ENCODE assay signal across 7 cellular contexts in genomic region chr19:42280761-42281174, GRCh38. TPM values are rescaled to one million over a fixed set of nuclear protein-coding genes. Genes with fewer than 3 reads are reported as not detected.
DNase-seq lines count a peak whose midpoint lies in the region; ATAC-seq and TF ChIP-seq lines count a peak whose summit lies in the region.
"Had no signal": no experiment of that assay in that cellular context is flagged by ENCODE, and none has a peak within 500 bp of the region (broad histone marks: within the 10 kb centered on the region; RNA-seq: fewer than 3 reads in every experiment).

No MANE protein-coding gene starts in this region.

- no peak for ATAC-seq in GM19324 (IDR thresholded peaks at IDR 0.05; ENCODE audit: low FRiP score, unreplicated experiment)
- ATAC-seq in HG03521 (IDR thresholded peaks at IDR 0.05; ENCODE audit: unreplicated experiment) = no peak

- H3K27me3 ChIP-seq in adipocyte (replicated peaks; ENCODE audit: control insufficient read depth, insufficient read depth, low read length) = no peaks in the 10 kb centered on the region

- H3K27ac Mint-ChIP-seq in HFFc6 = peak overlapping the region; percentile 91; the same call in 1 of the 2 replicates

- peaks cover 9% of the 10 kb centered on the region for H3K27me3 Mint-ChIP-seq in HFFc6 (ENCODE audit: insufficient read depth)

- peak overlapping the region; percentile 88 for H3K9ac ChIP-seq in adipocyte (ENCODE audit: low read length)

- no peaks in the 10 kb centered on the region for H3K9me3 Mint-ChIP-seq in HFFc6
- H3K9me3 Mint-ChIP-seq: brain had no signal

- DNase-seq in HFFc6 (no peak), adipocyte (ENCODE audit: low read depth) (peak; percentile 77), midbrain (lab: John Stamatoyannopoulos, UW) (peak; percentile 72), mesenteric fat pad (ENCODE audit: low spot score) (no peak)

- H3K36me3 Mint-ChIP-seq in HFFc6 (ENCODE audit: low read depth) = peaks cover 12% of the 10 kb centered on the region; the same call in 1 of the 2 replicates

- H3K4me3 ChIP-seq in adipocyte (ENCODE audit: low read length) = peak overlapping the region; percentile 88

- TF ChIP-seq CTCF in HFFc6 (IDR thresholded peaks at IDR 0.05) = no peak

- no peaks in the 10 kb centered on the region for H3K36me3 ChIP-seq in adipocyte (ENCODE audit: control insufficient read depth, insufficient read depth, low read length, severe bottlenecking)

- H3K4me1 ChIP-seq in adipocyte (ENCODE audit: control insufficient read depth, insufficient read depth, low read length) = peaks cover 65% of the 10 kb centered on the region

- H3K4me1 Mint-ChIP-seq in HFFc6 (ENCODE audit: low read depth) = peaks cover 53% of the 10 kb centered on the region

- peak overlapping the region; percentile 78 for H3K4me3 Mint-ChIP-seq in HFFc6

- no peaks in the 10 kb centered on the region for H3K9me3 ChIP-seq in adipocyte (ENCODE audit: control insufficient read depth, low read length)

RNA-seq across cellular contexts. Expression of gene CIC, which starts 11.7 kb away (rescaled TPM):
- 10 to 100 TPM; 67.6 to 75.4 (median 73.7) TPM for total RNA-seq in HFFc6 (2021; fragmentation: NEBNext Ultra II Directional; extraction: Animal tissue kit (Norgen Biotek cat#: 25700))
- 57.9 TPM for total RNA-seq in mesenteric fat pad

RNA-seq across cellular contexts. Expression of gene PRR19, which starts 21.2 kb away (rescaled TPM):
- 1 to 10 TPM in 1 of 6 experiments, under 1 TPM in 5; 0.67 to 2.0 (median 0.86) TPM for total RNA-seq in HFFc6 (2021; fragmentation: NEBNext Ultra II Directional; extraction: Animal tissue kit (Norgen Biotek cat#: 25700))
- total RNA-seq in mesenteric fat pad = not detected

RNA-seq across cellular contexts. Expression of gene PAFAH1B3, which starts 21.7 kb away (rescaled TPM):
- 10 to 100 TPM; 32.3 to 43.5 (median 40.7) TPM for total RNA-seq in HFFc6 (2021; fragmentation: NEBNext Ultra II Directional; extraction: Animal tissue kit (Norgen Biotek cat#: 25700))
- 5.2 TPM for total RNA-seq in mesenteric fat pad

RNA-seq across cellular contexts. Expression of gene ERF, which starts 25.8 kb away (rescaled TPM):
- 10 to 100 TPM; 74.7 to 87.8 (median 78.8) TPM for total RNA-seq in HFFc6 (2021; fragmentation: NEBNext Ultra II Directional; extraction: Animal tissue kit (Norgen Biotek cat#: 25700))
- total RNA-seq in mesenteric fat pad = 55.5 TPM

RNA-seq across cellular contexts. Expression of gene TMEM145, which starts 32.3 kb away (rescaled TPM):
- under 1 TPM; 0.12 to 0.47 (median 0.34) TPM for total RNA-seq in HFFc6 (2021; fragmentation: NEBNext Ultra II Directional; extraction: Animal tissue kit (Norgen Biotek cat#: 25700))
- not detected for total RNA-seq in mesenteric fat pad

Comparison
In these comparisons a context has a peak if more than half of its experiments do, and no peak if none do; other contexts are left out.
1. DNase-seq: peak in adipocyte (single experiment) and midbrain (single experiment); none in HFFc6 (single experiment) and mesenteric fat pad (single experiment).